ENCODE assay signal across 15 cellular contexts in genomic region chr9:134930404-134930803, GRCh38. TPM values are rescaled to one million over a fixed set of nuclear protein-coding genes. Genes with fewer than 3 reads are reported as not detected.
DNase-seq lines count a peak whose midpoint lies in the region; ATAC-seq and TF ChIP-seq lines count a peak whose summit lies in the region.
"Had no signal": no experiment of that assay in that cellular context is flagged by ENCODE, and none has a peak within 500 bp of the region (broad histone marks: within the 10 kb centered on the region; RNA-seq: fewer than 3 reads in every experiment).

No MANE protein-coding gene starts in this region.

- ATAC-seq in GM18867 (IDR thresholded peaks at IDR 0.05; ENCODE audit: unreplicated experiment) (peak; percentile 74), GM21526 (IDR thresholded peaks at IDR 0.05; ENCODE audit: low FRiP score, unreplicated experiment) (peak; percentile 62), HG03280 (IDR thresholded peaks at IDR 0.05; ENCODE audit: unreplicated experiment) (peak; percentile 70)
- ATAC-seq: activated CD8-positive, alpha-beta memory T cell treated with anti-CD3 and anti-CD28 coated beads, Interleukin-2, amount 10 ng/mL, durations not matched to agents 7 days and 5 days had no signal

- peaks cover 2% of the 10 kb centered on the region for H3K9me3 Mint-ChIP-seq in nephron progenitor cell
- H3K9me3 Mint-ChIP-seq: CD8-positive, alpha-beta memory T cell; mesothelial cell of epicardium had no signal

- H3K4me1 Mint-ChIP-seq in nephron progenitor cell = peaks cover 42% of the 10 kb centered on the region
- H3K4me1 Mint-ChIP-seq: activated CD8-positive, alpha-beta memory T cell treated with anti-CD3 and anti-CD28 coated beads, Interleukin-2, amount 10 ng/mL, durations not matched to agents 7 days and 5 days; CD8-positive, alpha-beta memory T cell had no signal

- H3K27me3 Mint-ChIP-seq in nephron progenitor cell (ENCODE audit: low read depth, poor library complexity) = no peaks in the 10 kb centered on the region

- DNase-seq in nephron progenitor cell (no peak), A172 (ENCODE audit: low spot score) (no peak), hepatic stellate cell (ENCODE audit: low spot score) (no peak), cortex of kidney (lab: John Stamatoyannopoulos, UW) (no peak)
- no peak for DNase-seq in stimulated activated CD4-positive, alpha-beta T cell treated with anti-CD3 and anti-CD28 coated beads, Interleukin-1b, Interleukin-23, amount 100 ng/mL, for 48 hours
- DNase-seq: activated CD8-positive, alpha-beta memory T cell treated with anti-CD3 and anti-CD28 coated beads, Interleukin-2, amount 10 ng/mL, durations not matched to agents 7 days and 5 days; CD8-positive, alpha-beta memory T cell; Kasumi-1; NCI-H2171 had no signal

- H3K27ac Mint-ChIP-seq in nephron progenitor cell = peak overlapping the region; percentile 77
- H3K27ac Mint-ChIP-seq: activated CD8-positive, alpha-beta memory T cell treated with anti-CD3 and anti-CD28 coated beads, Interleukin-2, amount 10 ng/mL, durations not matched to agents 7 days and 5 days; CD8-positive, alpha-beta memory T cell; mesothelial cell of epicardium had no signal

- no peaks in the 10 kb centered on the region for H3K36me3 Mint-ChIP-seq in nephron progenitor cell (ENCODE audit: low read depth)
- H3K36me3 Mint-ChIP-seq: activated CD8-positive, alpha-beta memory T cell treated with anti-CD3 and anti-CD28 coated beads, Interleukin-2, amount 10 ng/mL, durations not matched to agents 7 days and 5 days; CD8-positive, alpha-beta memory T cell; mesothelial cell of epicardium had no signal

- H3K4me3 Mint-ChIP-seq in nephron progenitor cell = no peak overlapping the region
- H3K4me3 Mint-ChIP-seq: activated CD8-positive, alpha-beta memory T cell treated with anti-CD3 and anti-CD28 coated beads, Interleukin-2, amount 10 ng/mL, durations not matched to agents 7 days and 5 days; CD8-positive, alpha-beta memory T cell; mesothelial cell of epicardium had no signal

- TF ChIP-seq CTCF in nephron progenitor cell (IDR thresholded peaks at IDR 0.05) = no peak

RNA-seq across cellular contexts. Expression of gene FCN1, which starts 12.7 kb away (rescaled TPM):
- not detected in 2 replicates for total RNA-seq in A172 (2014; rRNA removed; shearing (Covaris generic))
- total RNA-seq: activated CD8-positive, alpha-beta memory T cell treated with anti-CD3 and anti-CD28 coated beads, Interleukin-2, amount 10 ng/mL, durations not matched to agents 7 days and 5 days; epithelial cell of proximal tubule; mesothelial cell of epicardium had no signal

RNA-seq across cellular contexts. Expression of gene FCN2, which starts 49.8 kb away (rescaled TPM):
- not detected in 2 replicates for total RNA-seq in A172 (2014; rRNA removed; shearing (Covaris generic))
- total RNA-seq: activated CD8-positive, alpha-beta memory T cell treated with anti-CD3 and anti-CD28 coated beads, Interleukin-2, amount 10 ng/mL, durations not matched to agents 7 days and 5 days; CD8-positive, alpha-beta memory T cell; cerebellum; epithelial cell of proximal tubule; mesothelial cell of epicardium had no signal
